In genomic region chr12:109386079-109386473, GRCh38 we compare ENCODE assay signal across 12 cellular contexts. TPM values are rescaled to one million over a fixed set of nuclear protein-coding genes. Genes with fewer than 3 reads are reported as not detected.
A peak's percentile ranks its signal among the peaks of the same experiment; 100 is the strongest.
DNase-seq lines count a peak whose midpoint lies in the region; ATAC-seq, FAIRE-seq and TF ChIP-seq lines count a peak whose summit lies in the region.
"Had no signal": no experiment of that assay in that cellular context is flagged by ENCODE, and none has a peak within 500 bp of the region (broad histone marks: within the 10 kb centered on the region; RNA-seq: fewer than 3 reads in every experiment).

No MANE protein-coding gene starts in this region.

- POLR2A ChIA-PET in HepG2 (lab: Yijun Ruan, JAX): no interaction called here

- no peak for TF ChIP-seq POLR2A in HepG2 (IDR thresholded peaks at IDR 0.05; ENCODE audit: insufficient read depth in 1 of 2, low read depth in 2 of 2, low read length in 2 of 2)
- TF ChIP-seq POLR2A in right lobe of liver (IDR thresholded peaks at IDR 0.05): no peak

- no peaks in the 10 kb centered on the region for H3K9me3 ChIP-seq in HepG2 (ENCODE audit: low read length)
- no peaks in the 10 kb centered on the region for H3K9me3 ChIP-seq in right lobe of liver
- H3K9me3 ChIP-seq in left lung: no peaks in the 10 kb centered on the region

- H4K20me1 ChIP-seq in HepG2 (ENCODE audit: insufficient read depth, low read length): no peaks in the 10 kb centered on the region

- no peak overlapping the region for H3K9ac ChIP-seq in HepG2 (ENCODE audit: insufficient read depth, low read depth, low read length)
- H3K9ac ChIP-seq: KMS-11 had no signal

- no peak overlapping the region for H2AFZ ChIP-seq in HepG2 (ENCODE audit: low read length)

- ATAC-seq in HepG2: no peak
- ATAC-seq in right lobe of liver: no peak
- ATAC-seq in left lung: peak; percentile 25
- ATAC-seq in GM21737 (IDR thresholded peaks at IDR 0.05; ENCODE audit: unreplicated experiment): no peak

- no peak overlapping the region for H3K27ac ChIP-seq in HepG2 (ENCODE audit: extremely low read length, insufficient read depth, low read length)
- H3K27ac ChIP-seq in right lobe of liver: no peak overlapping the region
- no peak overlapping the region for H3K27ac ChIP-seq in left lung
- H3K27ac ChIP-seq: KMS-11 had no signal

- no peak for FAIRE-seq in HepG2 (lab: Jason Lieb, UNC)

- no peaks in the 10 kb centered on the region for H3K79me2 ChIP-seq in HepG2 (ENCODE audit: insufficient read depth, low read length)

- in situ Hi-C loops in HepG2 (cut with HindIII; ENCODE audit: extremely low pct_ligation_motif_present, low pct_unique_long_range_greater_than_20kb): loop anchor here (5.0 to 10.0 kb wide), 2 partner anchors 124 to 251 kb away; no protein-coding TSS in a partner anchor

- H3K27me3 ChIP-seq in HepG2 (ENCODE audit: control insufficient read depth in 1 of 2, insufficient read depth in 2 of 2, low read length in 2 of 2) (no peaks in the 10 kb centered on the region), right lobe of liver (no peaks in the 10 kb centered on the region), left lung (no peaks in the 10 kb centered on the region)

- TF ChIP-seq EP300 in HepG2 (IDR thresholded peaks at IDR 0.05; ENCODE audit: low read depth in 2 of 2, low read length in 2 of 2): no peak
- TF ChIP-seq EP300 in HepG2 (CRISPR knock-in tag; IDR thresholded peaks at IDR 0.05; ENCODE audit: borderline replicate concordance): no peak

- no peak for TF ChIP-seq RAD21 in HepG2 (CRISPR knock-in tag; IDR thresholded peaks at IDR 0.05)

- peaks cover 16% of the 10 kb centered on the region for H3K4me1 ChIP-seq in HepG2 (ENCODE audit: insufficient read depth, low read length)
- H3K4me1 ChIP-seq in right lobe of liver: no peaks in the 10 kb centered on the region
- peaks cover 0 to 6% of the 10 kb centered on the region in 2 donors for H3K4me1 ChIP-seq in left lung

- TF ChIP-seq CTCF in HepG2 (CRISPR knock-in tag; IDR thresholded peaks at IDR 0.05): no peak
- no peak for TF ChIP-seq CTCF in right lobe of liver (IDR thresholded peaks at IDR 0.05)
- no peak for TF ChIP-seq CTCF in left lung (IDR thresholded peaks at IDR 0.05)

- DNase-seq in HepG2 (ENCODE audit: low spot score) (peak; percentile 20), right lobe of liver (no peak), NCI-H69 (lab: John Stamatoyannopoulos, UW) (peak; percentile 39), left lung (no peak), putamen (ENCODE audit: low spot score) (no peak)
- no peak for DNase-seq in stimulated activated CD4-positive, alpha-beta T cell treated with anti-CD3 and anti-CD28 coated beads, Interleukin-4, amount 100 ng/mL, for 24 hours
- DNase-seq: HFFc6 had no signal

- H3K4me3 ChIP-seq in HepG2 (replicated peaks in 1 of 3; ENCODE audit: insufficient read depth in 1 of 3, low read depth in 2 of 3, low read length in 3 of 3) (no peak overlapping the region), right lobe of liver (no peak overlapping the region), left lung (no peak overlapping the region)
- H3K4me3 ChIP-seq: MG63 had no signal

- intact Hi-C loops in HepG2 (cut with micrococcal nuclease; ENCODE audit: unreplicated experiment) (no loop called here), right lobe of liver (cut with DNase I) (loop anchor here (5.0 kb wide), 2 partner anchors 119 to 129 kb away; no protein-coding TSS in a partner anchor), left lung (cut with DNase I) (loop anchor here in 1 of 2 donors (5.0 to 10.0 kb wide), 2 partner anchors 119 to 271 kb away; partner anchors contain the start of gene ACACB)

- BruUV-seq in HepG2 (replicated peaks; lab: Mats Ljungman, UMichigan): no TSS peak

- H3K4me2 ChIP-seq in HepG2 (ENCODE audit: low read depth, low read length): no peak overlapping the region

- H3K36me3 ChIP-seq in HepG2 (replicated peaks in 1 of 2; ENCODE audit: control insufficient read depth in 1 of 2, insufficient read depth in 2 of 2, low read length in 2 of 2): no peaks in the 10 kb centered on the region
- no peaks in the 10 kb centered on the region for H3K36me3 ChIP-seq in right lobe of liver
- H3K36me3 ChIP-seq in left lung: no peaks in the 10 kb centered on the region
- H3K36me3 ChIP-seq: MG63 had no signal

- CTCF ChIA-PET in HepG2 (lab: Yijun Ruan, JAX; ENCODE audit: low intra/inter-chr PET ratio, low total read pairs): interaction anchor here (1.5 to 6.4 kb wide), 2 partner anchors 122 to 252 kb away, joined by 8 to 87 read pairs; no protein-coding TSS in a partner anchor

- 2% methylated on average over 5 of the region's 5 CpGs for WGBS in HepG2 (ENCODE audit: low lambda C conversion rate)
- 21% methylated on average over 5 of the region's 5 CpGs for WGBS in right lobe of liver (ENCODE audit: insufficient coverage, low coverage, low lambda C conversion rate, missing lambda C conversion rate)

TF ChIP-seq in HepG2, 621 proteins besides CTCF, POLR2A, EP300 and RAD21 (continues in another document):
- no peak for TF ChIP-seq ZNF737 (CRISPR knock-in tag; IDR thresholded peaks at IDR 0.05; ENCODE audit: borderline replicate concordance)
- TF ChIP-seq RARA (CRISPR knock-in tag; IDR thresholded peaks at IDR 0.05): peak; percentile 60
- TF ChIP-seq SAFB2 (CRISPR knock-in tag; IDR thresholded peaks at IDR 0.05; ENCODE audit: borderline replicate concordance, low read depth): no peak
- no peak for TF ChIP-seq MTF2 (CRISPR knock-in tag; IDR thresholded peaks at IDR 0.05; ENCODE audit: borderline replicate concordance)
- TF ChIP-seq PPARG (CRISPR knock-in tag; conservative IDR thresholded peaks at IDR 0.05): no peak
- TF ChIP-seq FOXK1 (CRISPR knock-in tag; IDR thresholded peaks at IDR 0.05; ENCODE audit: borderline replicate concordance, low read depth): no peak
- TF ChIP-seq FOXA3 (CRISPR knock-in tag; IDR thresholded peaks at IDR 0.05): peak; percentile 30; the same call in 1 of the 2 replicates
- TF ChIP-seq ZNF780A (CRISPR knock-in tag; IDR thresholded peaks at IDR 0.05): no peak

RNA-seq across cellular contexts. Expression of gene MYO1H, which starts 38.4 kb away (rescaled TPM):
- total RNA-seq in HepG2 (2016; rRNA removed; fragmentation: Illumina TruSeq; extraction: Trizol): not detected in 2 replicates
- not detected in 2 replicates for total RNA-seq in HepG2 (2016; cell fraction: cytosol; rRNA removed; fragmentation: Illumina TruSeq; extraction: Trizol; ENCODE audit: low read depth)
- total RNA-seq in HepG2 (2016; cell fraction: insoluble cytoplasmic fraction; rRNA removed; fragmentation: Illumina TruSeq; extraction: Trizol): not detected in 2 replicates
- not detected in 2 replicates for total RNA-seq in HepG2 (2016; cell fraction: membrane; rRNA removed; fragmentation: Illumina TruSeq; extraction: Trizol)
- total RNA-seq in HepG2 (2016; cell fraction: nucleus; rRNA removed; fragmentation: Illumina TruSeq; extraction: Trizol): not detected in 2 replicates
- polyA plus RNA-seq in HepG2 (2011; rRNA removed): not detected in 2 replicates
- polyA plus RNA-seq in HepG2 (2011; cell fraction: cytosol; rRNA removed): not detected in 2 replicates
- polyA plus RNA-seq in HepG2 (2011; cell fraction: nucleus; rRNA removed): not detected in 2 replicates
- polyA plus RNA-seq in HepG2 (2012): not detected in 2 replicates
- not detected in 2 replicates for polyA plus RNA-seq in HepG2 (2016; cell fraction: cytosol; fragmentation: Illumina TruSeq; extraction: Trizol; ENCODE audit: low read depth)
- not detected in 2 replicates for polyA plus RNA-seq in HepG2 (2016; cell fraction: insoluble cytoplasmic fraction; fragmentation: Illumina TruSeq; extraction: Trizol; ENCODE audit: low read depth)
- polyA plus RNA-seq in HepG2 (2016; cell fraction: membrane; fragmentation: Illumina TruSeq; extraction: Trizol; ENCODE audit: low read depth): not detected in 2 replicates
- polyA plus RNA-seq in HepG2 (2016; cell fraction: nucleus; fragmentation: Illumina TruSeq; extraction: Trizol; ENCODE audit: insufficient read depth, low read depth): not detected in 2 replicates
- polyA minus RNA-seq in HepG2 (2011; rRNA and poly(A)+ RNA removed; ENCODE audit: low replicate concordance): not detected in 2 replicates
- polyA minus RNA-seq in HepG2 (2011; cell fraction: cytosol; rRNA and poly(A)+ RNA removed): not detected in 2 replicates
- polyA minus RNA-seq in HepG2 (2011; cell fraction: nucleus; rRNA and poly(A)+ RNA removed): not detected in 2 replicates
- total RNA-seq in right lobe of liver: not detected
- total RNA-seq in left lung: under 1 TPM; 0.20 to 0.31 TPM
- total RNA-seq: H4, HFFc6, RPMI7951 had no signal

Comparison
In these comparisons a context has a peak if more than half of its experiments do, and no peak if none do; other contexts are left out.
1. DNase-seq: peak in HepG2 (single experiment) and NCI-H69 (single experiment); none in right lobe of liver (0 of 3), left lung (0 of 2), stimulated activated CD4-positive, alpha-beta T cell treated with anti-CD3 and anti-CD28 coated beads, Interleukin-4, amount 100 ng/mL, for 24 hours (single experiment) and putamen (single experiment).